ENCODE assay signal across 19 cellular contexts in the genomic region with DNA sequence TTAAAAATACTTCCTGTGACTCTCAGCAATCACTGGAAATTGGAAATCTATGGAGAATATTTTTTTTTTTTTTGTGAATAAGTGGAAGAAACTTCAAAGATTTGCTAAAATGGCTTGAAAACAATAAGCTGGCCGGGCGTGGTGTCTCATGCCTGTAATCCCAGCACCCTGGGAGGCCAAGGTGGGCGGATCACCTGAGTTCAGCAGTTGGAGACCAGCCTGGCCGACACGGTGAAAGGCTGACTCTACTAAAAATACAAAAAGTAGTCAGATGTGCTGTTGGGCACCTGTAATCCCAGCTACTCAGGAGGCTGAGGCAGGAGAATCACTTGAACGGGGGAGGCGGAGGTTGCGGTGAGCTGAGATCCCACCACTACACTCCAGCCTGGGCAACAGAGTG.
"Had no signal": no experiment of that assay in that cellular context is flagged by ENCODE, and none has a peak within 500 bp of the region (broad histone marks: within the 10 kb centered on the region; RNA-seq: fewer than 3 reads in every experiment).

No MANE protein-coding gene starts in this region.

- DNase-seq: effector CD4-positive, alpha-beta T cell; foreskin melanocyte; head of caudate nucleus; hippocampal formation; nucleus accumbens; ovary; right cardiac atrium; stimulated activated CD4-positive, alpha-beta T cell treated with anti-CD3 and anti-CD28 coated beads, Interleukin-4, amount 100 ng/mL, for 1 hour; stimulated activated CD8-positive, alpha-beta memory T cell treated with anti-CD3 and anti-CD28 coated beads, Interleukin-4, amount 100 ng/mL, for 48 hours; stimulated activated naive CD8-positive, alpha-beta T cell treated with anti-CD3 and anti-CD28 coated beads, Interleukin-15, Interleukin-2, amounts not matched to agents 100 U/mL and 50 U/mL, for 24 hours; thyroid gland; upper lobe of left lung; uterus had no signal

- H2AFZ ChIP-seq: neural progenitor cell had no signal

- H3K4me3 ChIP-seq: coronary artery, neural progenitor cell, ovary, suprapubic skin, thyroid gland, upper lobe of left lung, uterus had no signal

- H3K9ac ChIP-seq: neural progenitor cell had no signal

- H3K36me3 Mint-ChIP-seq: mesothelial cell of epicardium; natural killer cell treated with Interleukin-12 subunit alpha and Interleukin-12 subunit beta and Interleukin-15 and Interleukin-18, amount 100 ng/mL, for 72 hours; neural progenitor cell; stimulated activated effector memory CD8-positive, alpha-beta T cell treated with anti-CD3 and anti-CD28 coated beads, Interleukin-12 subunit alpha, Interleukin-12 subunit beta, amount 100 ng/mL, for 72 hours had no signal

- H3K4me2 ChIP-seq: neural progenitor cell had no signal

- H3K4me3 Mint-ChIP-seq: mesothelial cell of epicardium; natural killer cell treated with Interleukin-12 subunit alpha and Interleukin-12 subunit beta and Interleukin-15 and Interleukin-18, amount 100 ng/mL, for 72 hours; neural progenitor cell; stimulated activated effector memory CD8-positive, alpha-beta T cell treated with anti-CD3 and anti-CD28 coated beads, Interleukin-12 subunit alpha, Interleukin-12 subunit beta, amount 100 ng/mL, for 72 hours had no signal

- H3K36me3 ChIP-seq: neural progenitor cell, ovary, suprapubic skin, thyroid gland, upper lobe of left lung, uterus had no signal

- H3K4me1 Mint-ChIP-seq: stimulated activated effector memory CD8-positive, alpha-beta T cell treated with anti-CD3 and anti-CD28 coated beads, Interleukin-12 subunit alpha, Interleukin-12 subunit beta, amount 100 ng/mL, for 72 hours had no signal

- H3K27ac Mint-ChIP-seq: mesothelial cell of epicardium; natural killer cell treated with Interleukin-12 subunit alpha and Interleukin-12 subunit beta and Interleukin-15 and Interleukin-18, amount 100 ng/mL, for 72 hours; neural progenitor cell; stimulated activated effector memory CD8-positive, alpha-beta T cell treated with anti-CD3 and anti-CD28 coated beads, Interleukin-12 subunit alpha, Interleukin-12 subunit beta, amount 100 ng/mL, for 72 hours had no signal

- H3K27ac ChIP-seq: coronary artery, neural progenitor cell, ovary, suprapubic skin, thyroid gland, upper lobe of left lung, uterus had no signal

- ATAC-seq: natural killer cell treated with Interleukin-12 subunit alpha and Interleukin-12 subunit beta and Interleukin-15 and Interleukin-18, amount 100 ng/mL, for 72 hours; right cardiac atrium; stimulated activated effector memory CD8-positive, alpha-beta T cell treated with anti-CD3 and anti-CD28 coated beads, Interleukin-12 subunit alpha, Interleukin-12 subunit beta, amount 100 ng/mL, for 72 hours; stimulated activated naive CD8-positive, alpha-beta T cell treated with anti-CD3 and anti-CD28 coated beads, Interleukin-15, Interleukin-2, amounts not matched to agents 100 U/mL and 50 U/mL, for 24 hours had no signal

- H3K4me1 ChIP-seq: neural progenitor cell, suprapubic skin, thyroid gland, upper lobe of left lung, uterus had no signal

- H3K9me3 Mint-ChIP-seq: mesothelial cell of epicardium; natural killer cell treated with Interleukin-12 subunit alpha and Interleukin-12 subunit beta and Interleukin-15 and Interleukin-18, amount 100 ng/mL, for 72 hours; neural progenitor cell; stimulated activated effector memory CD8-positive, alpha-beta T cell treated with anti-CD3 and anti-CD28 coated beads, Interleukin-12 subunit alpha, Interleukin-12 subunit beta, amount 100 ng/mL, for 72 hours had no signal

- H3K27me3 ChIP-seq: neural progenitor cell, ovary, suprapubic skin, thyroid gland, upper lobe of left lung, uterus had no signal

- H3K9me3 ChIP-seq: ovary, suprapubic skin, thyroid gland, upper lobe of left lung, uterus had no signal
